In the genomic region with DNA sequence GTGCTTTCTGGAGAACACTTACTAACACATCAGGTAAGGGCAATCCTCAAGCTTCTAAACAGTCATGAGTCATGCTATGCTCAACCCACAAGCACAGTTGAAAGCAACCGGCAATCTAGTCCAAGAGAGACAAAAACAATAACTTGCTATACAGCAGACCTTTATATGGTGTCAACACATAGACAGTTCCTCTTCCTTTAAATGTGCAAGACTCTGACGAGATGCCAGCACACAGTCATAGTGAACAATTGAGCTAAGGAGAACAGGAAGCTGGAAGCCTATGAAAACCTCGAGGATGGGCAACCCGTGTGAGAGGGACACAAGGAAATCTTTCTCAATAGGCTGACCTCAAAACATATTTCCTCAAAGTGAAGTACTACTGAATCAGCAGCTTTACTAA, we compare ENCODE assay signal across 10 cellular contexts. TPM values are rescaled to one million over a fixed set of nuclear protein-coding genes. Genes with fewer than 3 reads are reported as not detected.
DNase-seq lines count a peak whose midpoint lies in the region; ATAC-seq and TF ChIP-seq lines count a peak whose summit lies in the region.
"Had no signal": no experiment of that assay in that cellular context is flagged by ENCODE, and none has a peak within 500 bp of the region (broad histone marks: within the 10 kb centered on the region; RNA-seq: fewer than 3 reads in every experiment).

No MANE protein-coding gene starts in this region.

- H3K36me3 ChIP-seq in ovary, result no peaks in the 10 kb centered on the region

- no peak for DNase-seq in activated T-cell treated with anti-CD3 and anti-CD28 coated beads, Interleukin-2, amount 50 U/mL, for 4 hours
- DNase-seq in activated T-cell treated with anti-CD3 and anti-CD28 coated beads for 4 hours (no peak), astrocyte of the hippocampus (ENCODE audit: low read depth, low spot score) (peak; percentile 48), inferior parietal cortex (ENCODE audit: extremely low spot score) (peak; percentile 16), type B pancreatic cell (ENCODE audit: extremely low spot score, unreplicated experiment) (no peak), cerebellar cortex (ENCODE audit: low spot score) (no peak), ovary (no peak), NCI-H1930 (lab: John Stamatoyannopoulos, UW) (no peak)
- DNase-seq: activated gamma-delta T cell treated with Interleukin-2 at 50 U/mL for 16 hours had no signal

- H3K27me3 ChIP-seq in ovary, result no peaks in the 10 kb centered on the region

- no peak overlapping the region for H3K4me3 ChIP-seq in ovary

- H3K27ac Mint-ChIP-seq in type B pancreatic cell, result peak overlapping the region; percentile 81
- H3K27ac Mint-ChIP-seq: B cell had no signal

- TF ChIP-seq CTCF in type B pancreatic cell (conservative IDR thresholded peaks at IDR 0.05) (no peak), ovary (IDR thresholded peaks at IDR 0.05) (no peak)

- no peaks in the 10 kb centered on the region for H3K27me3 Mint-ChIP-seq in activated T-cell treated with anti-CD3 and anti-CD28 coated beads, Interleukin-2, amount 50 U/mL, for 4 hours (ENCODE audit: low read depth)
- H3K27me3 Mint-ChIP-seq in type B pancreatic cell, result no peaks in the 10 kb centered on the region
- H3K27me3 Mint-ChIP-seq: B cell had no signal

- no peak for TF ChIP-seq EP300 in ovary (IDR thresholded peaks at IDR 0.05)

- H3K9me3 ChIP-seq in ovary, result no peaks in the 10 kb centered on the region

- WGBS in ovary, 3 donors, result 56 to 71% (median 60%) methylated on average over 4 of the region's 4 CpGs

- ATAC-seq in activated T-cell treated with anti-CD3 and anti-CD28 coated beads, Interleukin-2, amount 50 U/mL, for 4 hours, result peak; percentile 58 to 63

- H3K9me3 Mint-ChIP-seq in activated T-cell treated with anti-CD3 and anti-CD28 coated beads, Interleukin-2, amount 50 U/mL, for 4 hours, result no peaks in the 10 kb centered on the region
- no peaks in the 10 kb centered on the region for H3K9me3 Mint-ChIP-seq in type B pancreatic cell

- H3K4me3 Mint-ChIP-seq in activated T-cell treated with anti-CD3 and anti-CD28 coated beads, Interleukin-2, amount 50 U/mL, for 4 hours, result no peak overlapping the region
- H3K4me3 Mint-ChIP-seq in type B pancreatic cell, result peak overlapping the region; percentile 53
- H3K4me3 Mint-ChIP-seq: B cell had no signal

- peaks cover 47% of the 10 kb centered on the region for H3K4me1 Mint-ChIP-seq in activated T-cell treated with anti-CD3 and anti-CD28 coated beads, Interleukin-2, amount 50 U/mL, for 4 hours (ENCODE audit: low read depth)
- peaks cover 38% of the 10 kb centered on the region for H3K4me1 Mint-ChIP-seq in type B pancreatic cell (ENCODE audit: unreplicated experiment)

- TF ChIP-seq POLR2A in ovary (IDR thresholded peaks at IDR 0.05), result no peak

- intact Hi-C loops in ovary (cut with DNase I), result no loop called here

- H3K36me3 Mint-ChIP-seq in activated T-cell treated with anti-CD3 and anti-CD28 coated beads, Interleukin-2, amount 50 U/mL, for 4 hours (ENCODE audit: insufficient read depth), result peaks cover 23% of the 10 kb centered on the region
- H3K36me3 Mint-ChIP-seq in type B pancreatic cell, result peaks cover 19% of the 10 kb centered on the region

- no peak overlapping the region for H3K27ac ChIP-seq in ovary

- H3K4me1 ChIP-seq in ovary (ENCODE audit: insufficient read depth), result peaks cover 2% of the 10 kb centered on the region

RNA-seq across cellular contexts. Expression of gene ADIPOR1, which starts 5.3 kb away (rescaled TPM):
- 10 to 100 TPM; 85.7 to 94.1 (median 90.7) TPM for total RNA-seq in activated T-cell treated with anti-CD3 and anti-CD28 coated beads, Interleukin-2, amount 50 U/mL, for 4 hours
- 52.4 and 71.3 TPM in 2 replicates for total RNA-seq in type B pancreatic cell (ENCODE audit: low replicate concordance)
- 10 to 100 TPM; 39.7 to 67.9 (median 49.7) TPM for total RNA-seq in ovary
- 100 to 1,000 TPM in 1 of 2 donors, 10 to 100 TPM in 1; 45.6 to 119 TPM for polyA plus RNA-seq in ovary

RNA-seq across cellular contexts. Expression of gene CYB5R1, which starts 14.2 kb away (rescaled TPM):
- total RNA-seq in activated T-cell treated with anti-CD3 and anti-CD28 coated beads, Interleukin-2, amount 50 U/mL, for 4 hours, result 10 to 100 TPM; 28.9 to 36.4 (median 32.5) TPM
- 55.2 and 56.8 TPM in 2 replicates for total RNA-seq in type B pancreatic cell (ENCODE audit: low replicate concordance)
- 10 to 100 TPM; 39.3 to 61.6 (median 52.5) TPM for total RNA-seq in ovary
- 10 to 100 TPM; 46.8 to 82.5 TPM for polyA plus RNA-seq in ovary

RNA-seq across cellular contexts. Expression of gene KLHL12, which starts 25.8 kb away (rescaled TPM):
- total RNA-seq in activated T-cell treated with anti-CD3 and anti-CD28 coated beads, Interleukin-2, amount 50 U/mL, for 4 hours, result 10 to 100 TPM; 31.1 to 32.5 (median 32.3) TPM
- total RNA-seq in type B pancreatic cell (ENCODE audit: low replicate concordance), result 24.4 and 33.8 TPM in 2 replicates
- 10 to 100 TPM; 11.2 to 29.7 (median 20.1) TPM for total RNA-seq in ovary
- 10 to 100 TPM; 13.5 to 25.4 TPM for polyA plus RNA-seq in ovary

RNA-seq across cellular contexts. Expression of gene TMEM183A, which starts 54.4 kb away (rescaled TPM):
- 10 to 100 TPM; 82.3 to 85.8 (median 85.6) TPM for total RNA-seq in activated T-cell treated with anti-CD3 and anti-CD28 coated beads, Interleukin-2, amount 50 U/mL, for 4 hours
- total RNA-seq in type B pancreatic cell (ENCODE audit: low replicate concordance) (75.8 and 88.2 TPM in 2 replicates), ovary (10 to 100 TPM; 42.0 to 67.4 (median 46.6) TPM)
- polyA plus RNA-seq in ovary, result 10 to 100 TPM; 44.0 to 72.4 TPM

Comparison
In these comparisons a context has a peak if more than half of its experiments do, and no peak if none do; other contexts are left out.
1. DNase-seq: peak in astrocyte of the hippocampus (single experiment) and inferior parietal cortex (single experiment); none in activated T-cell treated with anti-CD3 and anti-CD28 coated beads, Interleukin-2, amount 50 U/mL, for 4 hours (single experiment), activated T-cell treated with anti-CD3 and anti-CD28 coated beads for 4 hours (single experiment), type B pancreatic cell (single experiment), cerebellar cortex (single experiment), ovary (0 of 5) and NCI-H1930 (0 of 2).